Comparison of ENCODE assay signal across 11 cellular contexts in genomic region chr1:231099311-231099710, GRCh38.
"Had no signal": no experiment of that assay in that cellular context is flagged by ENCODE, and none has a peak within 500 bp of the region (broad histone marks: within the 10 kb centered on the region; RNA-seq: fewer than 3 reads in every experiment).

No MANE protein-coding gene starts in this region.

- H3K4me3 ChIP-seq: GM23248, GM23338, HAP-1 had no signal

- H3K4me2 ChIP-seq: GM23338 had no signal

- H3K27ac ChIP-seq: GM23248 had no signal

- H3K4me1 ChIP-seq: HAP-1 had no signal

- H3K4me3 Mint-ChIP-seq: GM23338, H9, HFFc6 had no signal

- H3K9me3 ChIP-seq: HAP-1 had no signal

- FAIRE-seq: H1, H54 had no signal

- H2AFZ ChIP-seq: GM23248, GM23338 had no signal

- H3K9ac ChIP-seq: GM23248 had no signal

- H3K27ac Mint-ChIP-seq: GM23338, H9, HFFc6 had no signal

- ATAC-seq: GM23338, HCT116 had no signal

- H3K9me3 Mint-ChIP-seq: GM23338, H9, HFFc6 had no signal

- H3K36me3 ChIP-seq: HAP-1 had no signal

- DNase-seq: GM23248, GOT3, H7, H9, HCEC 1CT, HFFc6 had no signal
